1 cellular context compared by ENCODE assay signal in the genomic region with DNA sequence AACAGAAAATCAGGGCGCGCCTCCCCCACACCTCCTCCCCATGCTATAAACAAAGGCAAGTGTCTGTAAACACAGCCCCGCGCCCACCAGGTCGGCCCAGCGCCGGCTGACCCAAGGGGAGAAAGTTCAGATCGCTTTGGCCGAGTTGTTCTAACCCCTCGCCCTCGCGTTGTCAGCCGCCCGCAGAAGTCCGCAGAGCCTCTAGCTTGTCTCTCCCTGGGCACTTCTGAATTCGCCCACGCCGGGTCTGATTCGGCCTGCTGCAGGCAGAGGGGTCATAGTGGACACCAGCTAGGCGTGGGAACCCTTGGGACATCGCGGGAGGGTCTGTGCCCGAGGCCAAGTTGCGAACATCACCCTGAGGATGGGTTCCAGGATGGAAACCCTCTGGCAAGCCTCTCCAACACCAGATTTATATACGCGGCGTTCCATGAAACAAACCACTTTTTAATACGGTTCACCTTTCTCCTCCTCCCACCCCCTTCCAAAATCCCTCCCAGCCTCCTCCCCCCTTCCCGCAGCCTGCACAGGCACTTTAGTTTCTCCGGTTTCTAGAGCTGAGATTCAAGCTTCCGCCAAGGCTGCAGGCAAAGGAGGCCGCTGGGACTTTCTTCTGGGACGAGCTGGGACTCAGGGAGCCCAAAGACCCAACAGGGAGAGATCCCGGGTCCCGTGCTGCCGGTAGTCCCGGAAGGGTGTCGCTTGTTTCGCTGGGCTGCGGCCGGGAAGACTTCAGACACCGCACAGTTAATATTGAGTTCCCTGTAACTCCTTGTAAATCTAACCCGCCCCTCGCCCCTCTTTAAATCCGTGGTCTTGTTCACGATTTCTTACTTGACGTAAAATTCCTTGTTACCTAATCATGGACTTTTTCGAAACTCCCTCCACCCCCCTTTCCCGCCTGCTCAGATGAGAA.
TF ChIP-seq lines count a peak whose summit lies in the region.

No MANE protein-coding gene starts in this region.

TF ChIP-seq in HepG2, 621 proteins besides CTCF, POLR2A, EP300 and RAD21 (continued from another document):
- TF ChIP-seq ZNF234 (CRISPR knock-in tag; conservative IDR thresholded peaks at IDR 0.05), result no peak
- no peak for TF ChIP-seq ISX (CRISPR knock-in tag; conservative IDR thresholded peaks at IDR 0.05)
- no peak for TF ChIP-seq ZNF549 (CRISPR knock-in tag; IDR thresholded peaks at IDR 0.05)
- no peak for TF ChIP-seq HMG20B (CRISPR knock-in tag; conservative IDR thresholded peaks at IDR 0.05)
- no peak for TF ChIP-seq ZNF253 (CRISPR knock-in tag; IDR thresholded peaks at IDR 0.05; ENCODE audit: borderline replicate concordance)
- TF ChIP-seq, protein P1, sequence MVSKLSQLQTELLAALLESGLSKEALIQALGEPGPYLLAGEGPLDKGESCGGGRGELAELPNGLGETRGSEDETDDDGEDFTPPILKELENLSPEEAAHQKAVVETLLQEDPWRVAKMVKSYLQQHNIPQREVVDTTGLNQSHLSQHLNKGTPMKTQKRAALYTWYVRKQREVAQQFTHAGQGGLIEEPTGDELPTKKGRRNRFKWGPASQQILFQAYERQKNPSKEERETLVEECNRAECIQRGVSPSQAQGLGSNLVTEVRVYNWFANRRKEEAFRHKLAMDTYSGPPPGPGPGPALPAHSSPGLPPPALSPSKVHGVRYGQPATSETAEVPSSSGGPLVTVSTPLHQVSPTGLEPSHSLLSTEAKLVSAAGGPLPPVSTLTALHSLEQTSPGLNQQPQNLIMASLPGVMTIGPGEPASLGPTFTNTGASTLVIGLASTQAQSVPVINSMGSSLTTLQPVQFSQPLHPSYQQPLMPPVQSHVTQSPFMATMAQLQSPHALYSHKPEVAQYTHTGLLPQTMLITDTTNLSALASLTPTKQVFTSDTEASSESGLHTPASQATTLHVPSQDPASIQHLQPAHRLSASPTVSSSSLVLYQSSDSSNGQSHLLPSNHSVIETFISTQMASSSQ (IDR thresholded peaks at IDR 0.05; ENCODE audit: low read depth), result no peak
- TF ChIP-seq, protein P1 (CRISPR knock-in tag; IDR thresholded peaks at IDR 0.05; ENCODE audit: borderline replicate concordance), result no peak
- no peak for TF ChIP-seq SAP130 (CRISPR knock-in tag; IDR thresholded peaks at IDR 0.05; ENCODE audit: low read depth)
- TF ChIP-seq, protein P2, sequence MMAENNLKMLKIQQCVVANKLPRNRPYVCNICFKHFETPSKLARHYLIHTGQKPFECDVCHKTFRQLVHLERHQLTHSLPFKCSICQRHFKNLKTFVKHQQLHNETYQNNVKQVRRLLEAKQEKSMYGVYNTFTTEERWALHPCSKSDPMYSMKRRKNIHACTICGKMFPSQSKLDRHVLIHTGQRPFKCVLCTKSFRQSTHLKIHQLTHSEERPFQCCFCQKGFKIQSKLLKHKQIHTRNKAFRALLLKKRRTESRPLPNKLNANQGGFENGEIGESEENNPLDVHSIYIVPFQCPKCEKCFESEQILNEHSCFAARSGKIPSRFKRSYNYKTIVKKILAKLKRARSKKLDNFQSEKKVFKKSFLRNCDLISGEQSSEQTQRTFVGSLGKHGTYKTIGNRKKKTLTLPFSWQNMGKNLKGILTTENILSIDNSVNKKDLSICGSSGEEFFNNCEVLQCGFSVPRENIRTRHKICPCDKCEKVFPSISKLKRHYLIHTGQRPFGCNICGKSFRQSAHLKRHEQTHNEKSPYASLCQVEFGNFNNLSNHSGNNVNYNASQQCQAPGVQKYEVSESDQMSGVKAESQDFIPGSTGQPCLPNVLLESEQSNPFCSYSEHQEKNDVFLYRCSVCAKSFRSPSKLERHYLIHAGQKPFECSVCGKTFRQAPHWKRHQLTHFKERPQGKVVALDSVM (CRISPR knock-in tag; IDR thresholded peaks at IDR 0.05), result no peak
- no peak for TF ChIP-seq SYNCRIP (IDR thresholded peaks at IDR 0.05; ENCODE audit: insufficient read depth, low read depth, low read length)
- TF ChIP-seq ESRRA (CRISPR knock-in tag; IDR thresholded peaks at IDR 0.05; ENCODE audit: low read depth), result no peak
- TF ChIP-seq POLR2AphosphoS5 (IDR thresholded peaks at IDR 0.05; ENCODE audit: low read depth, low read length), result no peak
- TF ChIP-seq JARID2 (CRISPR knock-in tag; IDR thresholded peaks at IDR 0.05; ENCODE audit: insufficient replicate concordance), result no peak
- TF ChIP-seq MYC (CRISPR knock-in tag; IDR thresholded peaks at IDR 0.05; ENCODE audit: borderline replicate concordance), result no peak
